Comparison of ENCODE assay signal across 20 cellular contexts in the genomic region with DNA sequence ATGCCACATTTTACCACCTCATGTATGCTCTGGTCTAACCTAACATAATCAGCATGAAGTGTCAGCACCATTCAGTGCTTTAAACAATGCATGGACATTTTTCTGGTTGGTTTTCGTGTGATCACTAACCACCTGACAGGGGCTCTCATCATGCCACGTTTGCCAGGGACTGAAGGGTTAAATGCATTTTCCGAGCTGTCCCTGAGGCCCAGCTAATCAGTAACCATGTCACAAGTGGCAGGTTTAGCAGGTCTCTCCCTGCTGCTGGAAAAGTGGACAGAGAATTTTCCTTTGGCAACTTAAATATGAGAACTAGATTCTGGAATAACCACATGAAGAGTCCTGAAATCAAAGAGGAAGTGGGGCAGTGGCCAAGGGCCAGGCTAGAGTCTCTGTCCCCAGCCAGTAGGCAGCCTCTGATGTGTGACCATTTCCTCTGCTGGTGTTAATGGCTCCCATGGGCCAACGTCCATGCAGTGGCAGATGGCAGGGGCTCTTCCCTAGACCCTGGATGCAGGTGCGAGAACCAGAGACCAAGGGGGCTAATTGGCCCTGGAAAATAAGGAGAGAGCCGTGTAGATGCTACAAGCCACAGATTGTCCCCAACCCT.
DNase-seq lines count a peak whose midpoint lies in the region; ATAC-seq, FAIRE-seq and TF ChIP-seq lines count a peak whose summit lies in the region.
"Had no signal": no experiment of that assay in that cellular context is flagged by ENCODE, and none has a peak within 500 bp of the region (broad histone marks: within the 10 kb centered on the region; RNA-seq: fewer than 3 reads in every experiment).

No MANE protein-coding gene starts in this region.

- WGBS in GM12878 (ENCODE audit: insufficient coverage, insufficient replicate concordance, low lambda C conversion rate, missing lambda C conversion rate): 8% methylated on average over 6 of the region's 6 CpGs

- POLR2A ChIA-PET in GM12878 (lab: Charles Lee): no interaction called here

- H3K36me3 ChIP-seq in cardiac muscle cell (peaks cover 41% of the 10 kb centered on the region), GM12878 (ENCODE audit: control insufficient read depth in 2 of 2, insufficient read depth in 2 of 2, low read length in 1 of 2) (no peaks in the 10 kb centered on the region), mucosa of descending colon (ENCODE audit: low read depth) (no peaks in the 10 kb centered on the region)
- H3K36me3 ChIP-seq: SJSA1 had no signal

- no peak for TF ChIP-seq POLR2A in GM12878 (IDR thresholded peaks at IDR 0.05; ENCODE audit: low read depth, low read length)

- H3K27ac ChIP-seq in cardiac muscle cell: peak overlapping the region; percentile 38
- H3K27ac ChIP-seq in GM12878 (ENCODE audit: control insufficient read depth, insufficient read depth): no peak overlapping the region
- H3K27ac ChIP-seq: A549, C4-2B, RWPE1, SJSA1 had no signal

- H3K79me2 ChIP-seq in GM12878 (ENCODE audit: control insufficient read depth, insufficient read depth, low read length): no peaks in the 10 kb centered on the region

- no peak for FAIRE-seq in GM12878 (lab: Jason Lieb, UNC)
- FAIRE-seq: A549, H54 had no signal

- no peak for TF ChIP-seq RAD21 in GM12878 (IDR thresholded peaks at IDR 0.05; ENCODE audit: insufficient read depth, low read depth, low read length)

- TF ChIP-seq EP300 in GM12878 (IDR thresholded peaks at IDR 0.05; ENCODE audit: borderline replicate concordance in 1 of 2, control insufficient read depth in 1 of 2, low read depth in 2 of 2, low read length in 2 of 2): no peak

- no peaks in the 10 kb centered on the region for H4K20me1 ChIP-seq in GM12878 (ENCODE audit: control insufficient read depth, insufficient read depth)

- no TSS peak for BruUV-seq in GM12878 (replicated peaks; lab: Mats Ljungman, UMichigan)

- no peak overlapping the region for H2AFZ ChIP-seq in GM12878 (ENCODE audit: control insufficient read depth, low read depth, low read length)

- H3K4me3 ChIP-seq in cardiac muscle cell: no peak overlapping the region
- H3K4me3 ChIP-seq in GM12878: no peak overlapping the region
- H3K4me3 ChIP-seq in mucosa of descending colon: no peak overlapping the region
- H3K4me3 ChIP-seq: A549, SJSA1 had no signal

- H3K4me2 ChIP-seq in GM12878 (ENCODE audit: control insufficient read depth, insufficient read depth): no peak overlapping the region
- H3K4me2 ChIP-seq: A549 had no signal

- peaks cover 7% of the 10 kb centered on the region for H3K4me1 ChIP-seq in cardiac muscle cell (ENCODE audit: low read depth)
- H3K4me1 ChIP-seq in GM12878 (ENCODE audit: control insufficient read depth, insufficient read depth, low read length): no peaks in the 10 kb centered on the region
- H3K4me1 ChIP-seq in mucosa of descending colon (ENCODE audit: low read depth): no peaks in the 10 kb centered on the region
- H3K4me1 ChIP-seq: A549 had no signal

- no peak overlapping the region for H3K9ac ChIP-seq in GM12878 (ENCODE audit: control insufficient read depth, insufficient read depth, low read length)

- H3K9me3 ChIP-seq in cardiac muscle cell (ENCODE audit: low read depth): no peaks in the 10 kb centered on the region
- H3K9me3 ChIP-seq in GM12878 (replicated peaks; ENCODE audit: control insufficient read depth, insufficient read depth, low read length): no peaks in the 10 kb centered on the region
- no peaks in the 10 kb centered on the region for H3K9me3 ChIP-seq in mucosa of descending colon
- H3K9me3 ChIP-seq: A549, SJSA1 had no signal

- ATAC-seq in Right ventricle myocardium superior (ENCODE audit: poor library complexity) (no peak), GM12878 (peak; percentile 78), mucosa of descending colon (peak; percentile 10), HG02610 (IDR thresholded peaks at IDR 0.05; ENCODE audit: unreplicated experiment) (no peak)
- ATAC-seq: A549, PC-3 had no signal

- CTCF ChIA-PET in GM12878 (lab: Yijun Ruan, JAX): no interaction called here

- no peaks in the 10 kb centered on the region for H3K27me3 ChIP-seq in cardiac muscle cell
- H3K27me3 ChIP-seq in GM12878 (replicated peaks in 1 of 2; ENCODE audit: control insufficient read depth in 2 of 2, insufficient read depth in 2 of 2, low read length in 1 of 2): no peaks in the 10 kb centered on the region
- H3K27me3 ChIP-seq: SJSA1 had no signal

- RAD21 ChIA-PET in GM12878 (lab: Charles Lee; ENCODE audit: unreplicated experiment): no interaction called here

- DNase-seq in cardiac muscle cell (ENCODE audit: low read depth in 1 of 2, low spot score in 1 of 2) (peak in 1 of 2 donors; percentile 10), Right ventricle myocardium superior (no peak), GM12878 (ENCODE audit: low read depth, low spot score) (no peak), mucosa of descending colon (no peak), activated gamma-delta T cell treated with Interleukin-2 at 50 U/mL for 16 hours (no peak)
- no peak for DNase-seq in stimulated activated naive CD4-positive, alpha-beta T cell (lab: John Stamatoyannopoulos, UW)
- DNase-seq: DMS 273 treated with DMSO at 0.1 percent for 48 hours; GF-D8; HFFc6; NCI-H1417; NCI-H187 treated with DMSO at 0.1 percent for 48 hours; NCI-H526 treated with DMSO at 0.1 percent for 48 hours; NK-92 treated with Interleukin-12 subunit alpha and Interleukin-12 subunit beta, amount 100 ng/mL, for 24 hours; PC-3 had no signal

- in situ Hi-C loops in GM12878 (cut with MboI): no loop called here

- TF ChIP-seq CTCF in cardiac muscle cell (IDR thresholded peaks at IDR 0.05; ENCODE audit: low read depth, low read length) (no peak), GM12878 (IDR thresholded peaks at IDR 0.05 in 2 of 3, conservative IDR thresholded peaks at IDR 0.05 in 1 of 3; ENCODE audit: control insufficient read depth in 2 of 3, extremely low read depth in 1 of 3, insufficient read depth in 1 of 3, low read depth in 3 of 3, low read length in 3 of 3) (no peak), mucosa of descending colon (IDR thresholded peaks at IDR 0.05) (no peak)

- SMC1A ChIA-PET in GM12878 (lab: Charles Lee; ENCODE audit: uncharacterized antibody, unreplicated experiment): interaction anchor here (1.2 kb wide), 1 partner anchor 10 kb away, joined by 3 read pairs; no protein-coding TSS in a partner anchor

- intact Hi-C loops in Right ventricle myocardium superior (cut with DNase I): loop anchor here (5.0 kb wide), 1 partner anchor 62 kb away; no protein-coding TSS in a partner anchor
- intact Hi-C loops in GM12878 (cut with micrococcal nuclease; ENCODE audit: unreplicated experiment): loop anchor here (5.0 kb wide), 2 partner anchors 187 to 662 kb away; no protein-coding TSS in a partner anchor
- intact Hi-C loops in mucosa of descending colon (cut with DNase I, micrococcal nuclease): loop anchor here (5.0 kb wide), 1 partner anchor 72 kb away; no protein-coding TSS in a partner anchor

TF ChIP-seq in GM12878, 131 proteins besides CTCF, POLR2A, EP300 and RAD21:
- TF ChIP-seq SPI1 (IDR thresholded peaks at IDR 0.05; ENCODE audit: borderline replicate concordance, insufficient read depth, low read depth, low read length) (peak; percentile 59; the same call in 1 of the 2 replicates), MYC (IDR thresholded peaks at IDR 0.05; ENCODE audit: insufficient read depth, insufficient read length, insufficient replicate concordance, low read length, severe bottlenecking) (no peak), FOXM1 (IDR thresholded peaks at IDR 0.05; ENCODE audit: low read depth, low read length) (no peak), CHD1 (IDR thresholded peaks at IDR 0.05; ENCODE audit: low read depth, low read length) (no peak), PML (IDR thresholded peaks at IDR 0.05; ENCODE audit: low read length) (no peak), STAT3 (IDR thresholded peaks at IDR 0.05; ENCODE audit: low read depth, low read length) (no peak), MTA3 (IDR thresholded peaks at IDR 0.05; ENCODE audit: borderline replicate concordance, low read length) (no peak)

Comparison
In these comparisons a context has a peak if more than half of its experiments do, and no peak if none do; other contexts are left out.
1. ATAC-seq: peak in GM12878 (single experiment) and mucosa of descending colon (single experiment); none in Right ventricle myocardium superior (single experiment) and HG02610 (single experiment).